8 cellular contexts compared by ENCODE assay signal in genomic region chr3:124995460-124995994, GRCh38.
DNase-seq lines count a peak whose midpoint lies in the region; ATAC-seq and TF ChIP-seq lines count a peak whose summit lies in the region.

No MANE protein-coding gene starts in this region.

- ATAC-seq in RWPE2 (ENCODE audit: low read depth) = peak; percentile 78
- ATAC-seq in activated naive CD8-positive, alpha-beta T cell treated with anti-CD3 and anti-CD28 coated beads, Interleukin-2, amount 50 U/mL, for 24 hours = peak; percentile 76
- ATAC-seq in heart left ventricle = peak; percentile 53 to 76 (median 70)
- peak; percentile 87 to 96 (median 92) for ATAC-seq in psoas muscle
- ATAC-seq in GM18520 (IDR thresholded peaks at IDR 0.05; ENCODE audit: unreplicated experiment) = no peak
- no peak for ATAC-seq in GM21423 (IDR thresholded peaks at IDR 0.05; ENCODE audit: unreplicated experiment)

- no peaks in the 10 kb centered on the region for H3K4me1 Mint-ChIP-seq in activated naive CD8-positive, alpha-beta T cell treated with anti-CD3 and anti-CD28 coated beads, Interleukin-2, amount 50 U/mL, for 24 hours

- H3K9me3 Mint-ChIP-seq in activated naive CD8-positive, alpha-beta T cell treated with anti-CD3 and anti-CD28 coated beads, Interleukin-2, amount 50 U/mL, for 24 hours = no peaks in the 10 kb centered on the region

- no peaks in the 10 kb centered on the region for H3K27me3 ChIP-seq in RWPE2 (ENCODE audit: insufficient read depth, poor library complexity, severe bottlenecking)
- H3K27me3 ChIP-seq in heart left ventricle = no peaks in the 10 kb centered on the region
- H3K27me3 ChIP-seq in psoas muscle (ENCODE audit: insufficient read depth in 3 of 3, low read length in 2 of 3) = no peaks in the 10 kb centered on the region

- H3K4me3 ChIP-seq in RWPE2 (ENCODE audit: severe bottlenecking) = no peak overlapping the region
- no peak overlapping the region for H3K4me3 ChIP-seq in heart left ventricle
- H3K4me3 ChIP-seq in psoas muscle = no peak overlapping the region

- TF ChIP-seq CTCF in RWPE2 (IDR thresholded peaks at IDR 0.05; ENCODE audit: poor library complexity, severe bottlenecking) = peak; percentile 70
- peak; percentile 56 to 84 (median 70) for TF ChIP-seq CTCF in heart left ventricle (IDR thresholded peaks at IDR 0.05)
- TF ChIP-seq CTCF in psoas muscle (IDR thresholded peaks at IDR 0.05) = peak; percentile 83

- no peaks in the 10 kb centered on the region for H3K27me3 Mint-ChIP-seq in activated naive CD8-positive, alpha-beta T cell treated with anti-CD3 and anti-CD28 coated beads, Interleukin-2, amount 50 U/mL, for 24 hours

- no peak for TF ChIP-seq POLR2A in heart left ventricle (IDR thresholded peaks at IDR 0.05)

- H3K4me1 ChIP-seq in RWPE2 (ENCODE audit: insufficient read depth, poor library complexity, severe bottlenecking) = no peaks in the 10 kb centered on the region
- H3K4me1 ChIP-seq in heart left ventricle = peaks cover 5 to 80% (median 59%) of the 10 kb centered on the region in 12 donors
- H3K4me1 ChIP-seq in psoas muscle = peaks cover 9% of the 10 kb centered on the region

- H3K4me3 Mint-ChIP-seq in activated naive CD8-positive, alpha-beta T cell treated with anti-CD3 and anti-CD28 coated beads, Interleukin-2, amount 50 U/mL, for 24 hours = no peak overlapping the region

- H3K36me3 Mint-ChIP-seq in activated naive CD8-positive, alpha-beta T cell treated with anti-CD3 and anti-CD28 coated beads, Interleukin-2, amount 50 U/mL, for 24 hours (ENCODE audit: low read depth) = peaks cover 30% of the 10 kb centered on the region

- DNase-seq in DMS153 treated with DMSO at 0.1 percent for 48 hours (lab: John Stamatoyannopoulos, UW; ENCODE audit: unreplicated experiment) = peak; percentile 44
- peak; percentile 42 for DNase-seq in HK-2 (ENCODE audit: unreplicated experiment)
- DNase-seq in RWPE2 (ENCODE audit: low spot score) = no peak
- peak; percentile 30 for DNase-seq in activated naive CD8-positive, alpha-beta T cell treated with anti-CD3 and anti-CD28 coated beads, Interleukin-2, amount 50 U/mL, for 24 hours
- DNase-seq in heart left ventricle = peak in 4 of 5 donors; percentile 35 to 73 (median 51)
- peak; percentile 55 to 72 for DNase-seq in psoas muscle

- H3K27ac ChIP-seq in RWPE2 (ENCODE audit: poor library complexity, severe bottlenecking) = no peak overlapping the region
- H3K27ac ChIP-seq in heart left ventricle = peak overlapping the region in 10 of 12 donors; percentile 8 to 74 (median 43)
- peak overlapping the region; percentile 9 for H3K27ac ChIP-seq in psoas muscle

- intact Hi-C loops in heart left ventricle (cut with DNase I) (loop anchor here in 9 of 10 donors (1.0 to 10.0 kb wide), 16 partner anchors 47 to 442 kb away; partner anchors contain the start of genes HEG1 (in 2 of the 9) and ZNF148 (in 1 of the 9)), psoas muscle (cut with DNase I) (loop anchor here (1.0 to 10.0 kb wide), 3 partner anchors 169 to 589 kb away; no protein-coding TSS in a partner anchor)

- 44 to 54% (median 47%) methylated on average over 6 of the region's 6 CpGs for WGBS in heart left ventricle, 4 donors
- WGBS in psoas muscle, 3 donors = 45 to 53% (median 45%) methylated on average over 6 of the region's 6 CpGs

- no peak overlapping the region for H3K27ac Mint-ChIP-seq in activated naive CD8-positive, alpha-beta T cell treated with anti-CD3 and anti-CD28 coated beads, Interleukin-2, amount 50 U/mL, for 24 hours

- H3K9me3 ChIP-seq in RWPE2 (ENCODE audit: severe bottlenecking) (no peaks in the 10 kb centered on the region), heart left ventricle (no peaks in the 10 kb centered on the region), psoas muscle (no peaks in the 10 kb centered on the region)

- H3K36me3 ChIP-seq in RWPE2 (ENCODE audit: low read depth) (peaks cover 35% of the 10 kb centered on the region), heart left ventricle (peaks cover 0 to 100% (median 99%) of the 10 kb centered on the region in 9 donors), psoas muscle (ENCODE audit: insufficient read depth in 1 of 2, low read depth in 1 of 2) (peaks cover 4 to 62% of the 10 kb centered on the region in 2 donors)

Comparison
In these comparisons a context has a peak if more than half of its experiments do, and no peak if none do; other contexts are left out.
1. ATAC-seq: peak in RWPE2 (single experiment), activated naive CD8-positive, alpha-beta T cell treated with anti-CD3 and anti-CD28 coated beads, Interleukin-2, amount 50 U/mL, for 24 hours (single experiment), heart left ventricle (4 of 4) and psoas muscle (4 of 4); none in GM18520 (single experiment) and GM21423 (single experiment).
2. Peak in every context shown above with its lines, with median percentiles within 50 percentile points of each other: CTCF ChIP-seq.